In the genomic region with DNA sequence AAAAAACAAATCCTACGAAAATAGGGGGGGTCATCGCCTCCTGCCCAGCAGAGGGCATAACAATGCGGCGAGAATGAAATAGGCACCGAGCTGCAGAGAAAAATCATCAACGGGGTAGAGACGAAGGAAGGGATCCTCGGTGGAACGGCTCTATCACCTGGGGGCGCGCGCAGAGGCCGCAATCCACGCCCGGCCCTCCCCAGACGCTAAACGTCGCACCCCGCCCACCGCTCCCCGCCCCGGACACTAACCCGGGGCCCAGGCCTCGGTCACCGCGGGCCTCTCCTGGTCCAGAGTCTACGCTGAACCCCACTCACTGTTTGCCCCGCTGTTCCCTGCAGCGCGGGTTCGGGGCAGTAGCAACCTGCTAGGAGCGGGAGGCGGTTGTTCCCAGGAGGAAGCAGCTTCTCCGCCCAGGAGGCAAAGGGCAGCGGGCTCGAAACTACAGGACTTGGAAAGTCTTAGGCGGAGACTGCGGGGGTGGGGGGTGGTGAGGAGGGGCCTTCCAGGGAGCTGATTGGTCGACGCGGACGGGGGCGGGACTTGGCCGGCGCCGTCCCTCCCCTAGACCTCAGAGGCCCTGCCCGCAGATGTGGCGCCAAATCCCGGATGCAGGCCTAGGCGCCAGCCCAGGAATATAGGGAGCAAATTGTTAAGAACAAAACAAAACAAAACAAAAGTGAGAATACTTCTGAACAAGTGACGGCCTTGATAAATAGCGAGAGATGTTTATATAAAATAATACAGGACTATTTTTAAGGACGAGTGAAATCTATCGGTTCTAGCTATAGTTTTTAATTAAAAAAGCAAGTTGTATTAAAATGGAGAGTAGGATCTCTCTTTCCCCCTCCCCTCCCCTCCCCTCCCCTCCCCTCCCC, we compare ENCODE assay signal across 8 cellular contexts. TPM values are rescaled to one million over a fixed set of nuclear protein-coding genes. Genes with fewer than 3 reads are reported as not detected.
A peak's percentile ranks its signal among the peaks of the same experiment; 100 is the strongest.
DNase-seq lines count a peak whose midpoint lies in the region; ATAC-seq, FAIRE-seq and TF ChIP-seq lines count a peak whose summit lies in the region.

A gene with protein sequence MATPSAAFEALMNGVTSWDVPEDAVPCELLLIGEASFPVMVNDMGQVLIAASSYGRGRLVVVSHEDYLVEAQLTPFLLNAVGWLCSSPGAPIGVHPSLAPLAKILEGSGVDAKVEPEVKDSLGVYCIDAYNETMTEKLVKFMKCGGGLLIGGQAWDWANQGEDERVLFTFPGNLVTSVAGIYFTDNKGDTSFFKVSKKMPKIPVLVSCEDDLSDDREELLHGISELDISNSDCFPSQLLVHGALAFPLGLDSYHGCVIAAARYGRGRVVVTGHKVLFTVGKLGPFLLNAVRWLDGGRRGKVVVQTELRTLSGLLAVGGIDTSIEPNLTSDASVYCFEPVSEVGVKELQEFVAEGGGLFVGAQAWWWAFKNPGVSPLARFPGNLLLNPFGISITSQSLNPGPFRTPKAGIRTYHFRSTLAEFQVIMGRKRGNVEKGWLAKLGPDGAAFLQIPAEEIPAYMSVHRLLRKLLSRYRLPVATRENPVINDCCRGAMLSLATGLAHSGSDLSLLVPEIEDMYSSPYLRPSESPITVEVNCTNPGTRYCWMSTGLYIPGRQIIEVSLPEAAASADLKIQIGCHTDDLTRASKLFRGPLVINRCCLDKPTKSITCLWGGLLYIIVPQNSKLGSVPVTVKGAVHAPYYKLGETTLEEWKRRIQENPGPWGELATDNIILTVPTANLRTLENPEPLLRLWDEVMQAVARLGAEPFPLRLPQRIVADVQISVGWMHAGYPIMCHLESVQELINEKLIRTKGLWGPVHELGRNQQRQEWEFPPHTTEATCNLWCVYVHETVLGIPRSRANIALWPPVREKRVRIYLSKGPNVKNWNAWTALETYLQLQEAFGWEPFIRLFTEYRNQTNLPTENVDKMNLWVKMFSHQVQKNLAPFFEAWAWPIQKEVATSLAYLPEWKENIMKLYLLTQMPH (minus strand): TSS at position 467 of the 878 bp plus-strand sequence. CDS start 25,568 bp downstream, outside the sequence.

- POLR2A ChIA-PET in endothelial cell of umbilical vein (lab: Charles Lee): interaction anchor here (0.6 to 2.3 kb wide), 7 partner anchors 10 to 956 kb away, joined by 4 to 10 read pairs (median 4); no protein-coding TSS in a partner anchor

- peak within 1 kb of the TSS; percentile 81 for H3K27ac ChIP-seq in HUES6 (ENCODE audit: low read depth, low read length)
- no peak within 1 kb of the TSS for H3K27ac ChIP-seq in OCI-LY1 (ENCODE audit: low read depth, low read length, poor library complexity, severe bottlenecking)
- peak within 1 kb of the TSS; percentile 85 for H3K27ac ChIP-seq in endothelial cell of umbilical vein (ENCODE audit: insufficient read depth, low read depth, low read length)

- H3K9me1 ChIP-seq in endothelial cell of umbilical vein (replicated peaks; ENCODE audit: control insufficient read depth, extremely low read depth, insufficient read depth, low read length): no peaks in the 10 kb centered on the region

- H3K4me3 ChIP-seq in HUES6 (ENCODE audit: low read depth, low read length) (peak within 1 kb of the TSS; percentile 76), OCI-LY1 (ENCODE audit: low read depth, low read length, poor library complexity, severe bottlenecking) (peak within 1 kb of the TSS; percentile 66), endothelial cell of umbilical vein (replicated peaks in 1 of 3; ENCODE audit: insufficient read depth in 1 of 3, low read depth in 1 of 3, low read length in 3 of 3) (peak within 1 kb of the TSS; percentile 80 to 87 (median 84)), mononuclear cell (ENCODE audit: low read length) (peak within 1 kb of the TSS; percentile 81)

- intact Hi-C loops in endothelial cell of umbilical vein (cut with micrococcal nuclease): loop anchor here (1.0 to 10.0 kb wide), 4 partner anchors 77 to 493 kb away; no protein-coding TSS in a partner anchor

- H3K9me3 ChIP-seq in HUES6 (ENCODE audit: control insufficient read depth, insufficient read depth, low read depth, low read length) (no peaks in the 10 kb centered on the region), OCI-LY1 (ENCODE audit: low read length) (no peaks in the 10 kb centered on the region), endothelial cell of umbilical vein (replicated peaks; ENCODE audit: control insufficient read depth, insufficient read depth, low read length) (no peaks in the 10 kb centered on the region), mononuclear cell (ENCODE audit: low read depth, low read length) (no peaks in the 10 kb centered on the region)

- H3K9me2 ChIP-seq in OCI-LY1 (ENCODE audit: low read depth, low read length): no peaks in the 10 kb centered on the region

- peak; percentile 71 for TF ChIP-seq CTCF in OCI-LY1 (IDR thresholded peaks at IDR 0.05; ENCODE audit: low read length)
- peak; percentile 39 to 46 for TF ChIP-seq CTCF in endothelial cell of umbilical vein (IDR thresholded peaks at IDR 0.05; ENCODE audit: extremely low read depth in 1 of 2, insufficient read depth in 1 of 2, low read depth in 1 of 2, low read length in 2 of 2)

- FAIRE-seq in endothelial cell of umbilical vein (lab: Jason Lieb, UNC): peak; percentile 92

- H3K79me2 ChIP-seq in OCI-LY1 (ENCODE audit: insufficient read depth, low read length) (no peaks in the 10 kb centered on the region), endothelial cell of umbilical vein (ENCODE audit: control insufficient read depth, insufficient read depth, low read length) (peaks cover 40% of the 10 kb centered on the region)

- H3K27me3 ChIP-seq in HUES6 (ENCODE audit: control insufficient read depth, insufficient read depth, low read length) (no peaks in the 10 kb centered on the region), OCI-LY1 (ENCODE audit: insufficient read depth, low read length) (no peaks in the 10 kb centered on the region), endothelial cell of umbilical vein (ENCODE audit: control insufficient read depth in 2 of 2, insufficient read depth in 2 of 2, low read length in 2 of 2) (no peaks in the 10 kb centered on the region), mononuclear cell (ENCODE audit: insufficient read depth, low read length) (no peaks in the 10 kb centered on the region)

- H3K9ac ChIP-seq in HUES6 (ENCODE audit: low read length) (peak within 1 kb of the TSS; percentile 68), OCI-LY1 (ENCODE audit: low read length) (peak within 1 kb of the TSS; percentile 58), endothelial cell of umbilical vein (replicated peaks; ENCODE audit: extremely low read depth, insufficient read depth, low read length) (peak within 1 kb of the TSS; percentile 88)

- TF ChIP-seq POLR2A in endothelial cell of umbilical vein (IDR thresholded peaks at IDR 0.05; ENCODE audit: low read depth, low read length): peak; percentile 91

- CTCF ChIA-PET in endothelial cell of umbilical vein (lab: Charles Lee): interaction anchor here (0.6 to 4.4 kb wide), 18 partner anchors 10 to 687 kb away, joined by 3 to 69 read pairs (median 4); no protein-coding TSS in a partner anchor

- ATAC-seq in GM21423 (IDR thresholded peaks at IDR 0.05; ENCODE audit: unreplicated experiment): peak; percentile 91

- dilution Hi-C loops in endothelial cell of umbilical vein (cut with MboI; ENCODE audit: extremely low pct_ligation_motif_present, low sequenced_read_pairs): no loop called here

- peaks cover 36% of the 10 kb centered on the region for H3K4me1 ChIP-seq in HUES6 (ENCODE audit: control insufficient read depth, insufficient read depth, low read length)
- peaks cover 7% of the 10 kb centered on the region for H3K4me1 ChIP-seq in OCI-LY1 (ENCODE audit: insufficient read depth, low read length, severe bottlenecking)
- peaks cover 15% of the 10 kb centered on the region for H3K4me1 ChIP-seq in endothelial cell of umbilical vein (ENCODE audit: control insufficient read depth, extremely low read depth, insufficient read depth, low read length)
- H3K4me1 ChIP-seq in mononuclear cell (ENCODE audit: insufficient read depth, low read length): peaks cover 15% of the 10 kb centered on the region

- H4K20me1 ChIP-seq in OCI-LY1 (ENCODE audit: insufficient read depth, low read length) (no peaks in the 10 kb centered on the region), endothelial cell of umbilical vein (replicated peaks; ENCODE audit: control insufficient read depth, extremely low read depth, insufficient read depth, low read length) (no peaks in the 10 kb centered on the region)

- H2AFZ ChIP-seq in OCI-LY1 (ENCODE audit: low read length): peak within 1 kb of the TSS; percentile 33; the same call in 1 of the 2 replicates
- peak within 1 kb of the TSS; percentile 96 for H2AFZ ChIP-seq in endothelial cell of umbilical vein (ENCODE audit: low read depth, low read length)

- DNase-seq in DMS 273 (lab: John Stamatoyannopoulos, UW; ENCODE audit: unreplicated experiment) (peak; percentile 99), activated T-cell treated with anti-CD3 and anti-CD28 coated beads for 1 hour (ENCODE audit: low read depth) (peak; percentile 86), endothelial cell of umbilical vein (ENCODE audit: low read depth, low spot score) (peak; percentile 96)
- DNase-seq in stimulated activated CD8-positive, alpha-beta memory T cell treated with anti-CD3 and anti-CD28 coated beads, Interleukin-4, amount 100 ng/mL, for 1 hour (ENCODE audit: low read depth in 2 of 2, low spot score in 1 of 2): peak; percentile 76 to 79

- H3F3A ChIP-seq in OCI-LY1 (ENCODE audit: insufficient read depth, low read length): no peaks in the 10 kb centered on the region

- BruUV-seq in endothelial cell of umbilical vein (replicated peaks; lab: Mats Ljungman, UMichigan): TSS peak; percentile 27

- H3K36me3 ChIP-seq in HUES6 (ENCODE audit: control insufficient read depth, insufficient read depth, low read length): no peaks in the 10 kb centered on the region
- H3K36me3 ChIP-seq in OCI-LY1 (ENCODE audit: insufficient read depth, low read length): no peaks in the 10 kb centered on the region
- no peaks in the 10 kb centered on the region for H3K36me3 ChIP-seq in endothelial cell of umbilical vein (ENCODE audit: control insufficient read depth in 2 of 2, extremely low read depth in 1 of 2, insufficient read depth in 2 of 2, low read length in 2 of 2)

- peak within 1 kb of the TSS; percentile 73 for H3K4me2 ChIP-seq in OCI-LY1 (ENCODE audit: low read length)
- peak within 1 kb of the TSS; percentile 93 for H3K4me2 ChIP-seq in endothelial cell of umbilical vein (ENCODE audit: insufficient read depth, low read length)

TF ChIP-seq in endothelial cell of umbilical vein, 7 proteins besides CTCF, POLR2A, EP300 and RAD21 (continues in another document):
- TF ChIP-seq POLR2AphosphoS5 (IDR thresholded peaks at IDR 0.05; ENCODE audit: insufficient read depth, low read depth, low read length): peak; percentile 74

RNA-seq across cellular contexts. Expression of the gene that starts here (rescaled TPM):
- total RNA-seq in endothelial cell of umbilical vein (48.3 and 51.2 TPM in 2 replicates), mononuclear cell (6.0 TPM)
- 21.0 and 29.0 TPM in 2 replicates for polyA plus RNA-seq in endothelial cell of umbilical vein
- polyA plus RNA-seq in endothelial cell of umbilical vein (2011; cell fraction: cytosol; rRNA removed): 27.2 and 29.1 TPM in 2 replicates
- polyA plus RNA-seq in endothelial cell of umbilical vein (2011; cell fraction: nucleus; rRNA removed): 19.6 and 27.5 TPM in 2 replicates
- 41.7 and 47.9 TPM in 2 replicates for polyA plus RNA-seq in endothelial cell of umbilical vein (2012)
- polyA minus RNA-seq in endothelial cell of umbilical vein: 87.5 and 105 TPM in 2 replicates
- polyA minus RNA-seq in endothelial cell of umbilical vein (2011; cell fraction: cytosol; rRNA and poly(A)+ RNA removed): 9.4 TPM
- polyA minus RNA-seq in endothelial cell of umbilical vein (2011; cell fraction: nucleus; rRNA and poly(A)+ RNA removed): 21.6 and 30.7 TPM in 2 replicates
